Comparison of ENCODE assay signal across 1 cellular context in the genomic region with DNA sequence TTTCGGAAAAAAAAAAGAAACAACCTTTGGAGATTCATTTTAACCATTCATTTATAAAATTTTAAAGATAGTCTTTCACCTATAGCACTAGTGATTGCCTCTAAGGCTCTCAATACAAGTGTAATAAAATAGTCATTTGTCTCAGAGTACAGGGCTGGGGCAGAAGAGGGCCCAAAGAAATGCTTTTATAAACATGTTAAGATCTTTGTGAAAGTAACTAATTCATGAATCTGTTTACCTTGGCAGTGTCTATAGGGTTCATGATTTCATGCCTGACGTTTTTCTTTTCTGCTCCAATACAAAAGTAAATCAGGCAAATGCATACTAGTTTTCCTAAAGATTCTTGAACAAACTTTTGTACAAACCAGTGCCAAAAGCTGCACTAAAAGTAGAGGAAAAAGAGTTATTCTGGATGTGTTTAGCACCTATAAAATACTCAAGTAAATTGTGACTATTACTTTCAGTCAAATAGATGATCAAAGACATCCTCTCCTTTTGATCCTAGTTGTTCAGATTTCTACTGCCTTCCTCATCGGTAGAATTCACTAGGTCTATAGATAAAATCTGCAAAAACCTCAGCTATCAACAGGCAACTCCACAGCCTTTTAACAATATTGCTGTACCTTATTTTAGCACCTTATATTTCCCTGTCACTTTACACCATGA.
TF ChIP-seq lines count a peak whose summit lies in the region.

No MANE protein-coding gene starts in this region.

TF ChIP-seq in HepG2, 621 proteins besides CTCF, POLR2A, EP300 and RAD21:
- TF ChIP-seq SRY (CRISPR knock-in tag; IDR thresholded peaks at IDR 0.05) (no peak), ZNF503 (CRISPR knock-in tag; IDR thresholded peaks at IDR 0.05) (0 out of 2 replicates have a peak, but pooled peaks have one; percentile 1)
TF ChIP-seq in HepG2: peak in this region for 1.
